1 cellular context compared by ENCODE assay signal in the genomic region with DNA sequence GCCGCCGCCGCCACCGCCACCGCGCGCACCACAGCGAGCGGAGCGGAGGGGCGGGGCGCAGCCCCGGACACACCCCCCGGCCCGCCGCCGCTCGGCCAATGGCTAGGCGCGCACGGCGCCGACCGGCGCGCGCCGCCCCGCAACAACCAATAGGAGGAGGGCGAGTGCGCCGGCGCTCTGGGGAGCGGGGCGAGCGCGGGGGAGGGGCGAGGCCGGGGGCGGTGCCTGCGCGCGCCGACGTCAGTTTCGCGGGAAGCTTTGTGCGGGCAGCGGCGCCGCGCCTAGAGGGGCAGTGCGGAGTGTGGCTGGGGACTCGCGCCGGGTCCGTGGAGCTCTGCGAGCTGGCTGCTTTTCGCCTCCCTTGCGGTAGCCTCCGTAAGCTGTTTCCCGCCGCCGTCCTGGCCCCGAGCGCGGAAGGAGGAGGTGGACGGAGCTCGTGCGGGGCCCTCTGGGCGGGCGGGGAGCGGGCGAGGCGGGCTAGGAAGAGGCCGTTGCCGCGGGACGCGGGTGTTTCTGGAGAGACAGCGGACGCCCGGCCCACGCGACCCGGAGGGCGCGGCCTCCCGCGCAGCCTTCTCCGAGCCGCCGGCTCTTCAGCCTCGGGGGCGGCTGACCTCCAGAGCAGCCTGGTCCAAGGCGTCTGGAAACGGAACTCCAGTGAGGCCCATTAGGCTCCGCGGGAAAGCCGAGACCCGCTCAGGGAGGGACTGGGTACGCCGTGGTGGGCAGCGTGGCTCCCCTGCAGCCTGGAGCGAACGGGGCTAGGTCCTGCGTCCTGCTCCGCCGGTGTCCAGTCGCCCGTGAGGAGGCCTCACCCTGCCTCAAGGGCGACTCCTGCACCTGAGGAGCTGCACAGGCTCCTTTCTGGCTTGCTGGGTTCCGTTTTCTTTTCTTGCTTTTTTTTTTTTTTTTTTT.
TF ChIP-seq lines count a peak whose summit lies in the region.

A gene (minus strand): TSS at position 44 of the 915 bp plus-strand sequence. CDS start 249 bp downstream, outside the sequence.

TF ChIP-seq in K562, 482 proteins besides CTCF, POLR2A, EP300 and RAD21 (continued from another document and continues in another):
- TF ChIP-seq CHD4 (IDR thresholded peaks at IDR 0.05; ENCODE audit: insufficient read depth, insufficient replicate concordance, low read depth, low read length, poor library complexity, severe bottlenecking), result no peak
- TF ChIP-seq HDAC3 (IDR thresholded peaks at IDR 0.05; ENCODE audit: borderline replicate concordance, partially characterized antibody), result no peak
- TF ChIP-seq ZNF224 (CRISPR knock-in tag; IDR thresholded peaks at IDR 0.05), result no peak
- TF ChIP-seq FOXM1 (IDR thresholded peaks at IDR 0.05; ENCODE audit: low read depth), result no peak
- TF ChIP-seq FOXM1 (CRISPR knock-in tag; IDR thresholded peaks at IDR 0.05; ENCODE audit: low read depth), result peak; percentile 63; the same call in 1 of the 2 replicates
- TF ChIP-seq NCOA6 (IDR thresholded peaks at IDR 0.05), result no peak
- no peak for TF ChIP-seq CREBBP (IDR thresholded peaks at IDR 0.05; ENCODE audit: low read depth, low read length)
- TF ChIP-seq ZEB2 (IDR thresholded peaks at IDR 0.05), result no peak
- TF ChIP-seq, protein P1, sequence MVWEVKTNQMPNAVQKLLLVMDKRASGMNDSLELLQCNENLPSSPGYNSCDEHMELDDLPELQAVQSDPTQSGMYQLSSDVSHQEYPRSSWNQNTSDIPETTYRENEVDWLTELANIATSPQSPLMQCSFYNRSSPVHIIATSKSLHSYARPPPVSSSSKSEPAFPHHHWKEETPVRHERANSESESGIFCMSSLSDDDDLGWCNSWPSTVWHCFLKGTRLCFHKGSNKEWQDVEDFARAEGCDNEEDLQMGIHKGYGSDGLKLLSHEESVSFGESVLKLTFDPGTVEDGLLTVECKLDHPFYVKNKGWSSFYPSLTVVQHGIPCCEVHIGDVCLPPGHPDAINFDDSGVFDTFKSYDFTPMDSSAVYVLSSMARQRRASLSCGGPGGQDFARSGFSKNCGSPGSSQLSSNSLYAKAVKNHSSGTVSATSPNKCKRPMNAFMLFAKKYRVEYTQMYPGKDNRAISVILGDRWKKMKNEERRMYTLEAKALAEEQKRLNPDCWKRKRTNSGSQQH (CRISPR knock-in tag; IDR thresholded peaks at IDR 0.05), result no peak
- TF ChIP-seq NR4A1 (CRISPR knock-in tag; IDR thresholded peaks at IDR 0.05), result no peak
- no peak for TF ChIP-seq NR4A1 (tag; IDR thresholded peaks at IDR 0.05)
- TF ChIP-seq NFE2 (IDR thresholded peaks at IDR 0.05; ENCODE audit: low read depth), result peak; percentile 19; the same call in 1 of the 2 replicates
- no peak for TF ChIP-seq RBM22 (IDR thresholded peaks at IDR 0.05; ENCODE audit: low read depth, low read length, poor library complexity, severe bottlenecking)
- no peak for TF ChIP-seq TCFL5 (CRISPR knock-in tag; conservative IDR thresholded peaks at IDR 0.05)
- no peak for TF ChIP-seq XRCC3 (IDR thresholded peaks at IDR 0.05)
- no peak for TF ChIP-seq ZFP36 (IDR thresholded peaks at IDR 0.05; ENCODE audit: low read depth, low read length, partially characterized antibody)
- TF ChIP-seq, protein P2, sequence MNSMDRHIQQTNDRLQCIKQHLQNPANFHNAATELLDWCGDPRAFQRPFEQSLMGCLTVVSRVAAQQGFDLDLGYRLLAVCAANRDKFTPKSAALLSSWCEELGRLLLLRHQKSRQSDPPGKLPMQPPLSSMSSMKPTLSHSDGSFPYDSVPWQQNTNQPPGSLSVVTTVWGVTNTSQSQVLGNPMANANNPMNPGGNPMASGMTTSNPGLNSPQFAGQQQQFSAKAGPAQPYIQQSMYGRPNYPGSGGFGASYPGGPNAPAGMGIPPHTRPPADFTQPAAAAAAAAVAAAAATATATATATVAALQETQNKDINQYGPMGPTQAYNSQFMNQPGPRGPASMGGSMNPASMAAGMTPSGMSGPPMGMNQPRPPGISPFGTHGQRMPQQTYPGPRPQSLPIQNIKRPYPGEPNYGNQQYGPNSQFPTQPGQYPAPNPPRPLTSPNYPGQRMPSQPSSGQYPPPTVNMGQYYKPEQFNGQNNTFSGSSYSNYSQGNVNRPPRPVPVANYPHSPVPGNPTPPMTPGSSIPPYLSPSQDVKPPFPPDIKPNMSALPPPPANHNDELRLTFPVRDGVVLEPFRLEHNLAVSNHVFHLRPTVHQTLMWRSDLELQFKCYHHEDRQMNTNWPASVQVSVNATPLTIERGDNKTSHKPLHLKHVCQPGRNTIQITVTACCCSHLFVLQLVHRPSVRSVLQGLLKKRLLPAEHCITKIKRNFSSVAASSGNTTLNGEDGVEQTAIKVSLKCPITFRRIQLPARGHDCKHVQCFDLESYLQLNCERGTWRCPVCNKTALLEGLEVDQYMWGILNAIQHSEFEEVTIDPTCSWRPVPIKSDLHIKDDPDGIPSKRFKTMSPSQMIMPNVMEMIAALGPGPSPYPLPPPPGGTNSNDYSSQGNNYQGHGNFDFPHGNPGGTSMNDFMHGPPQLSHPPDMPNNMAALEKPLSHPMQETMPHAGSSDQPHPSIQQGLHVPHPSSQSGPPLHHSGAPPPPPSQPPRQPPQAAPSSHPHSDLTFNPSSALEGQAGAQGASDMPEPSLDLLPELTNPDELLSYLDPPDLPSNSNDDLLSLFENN (IDR thresholded peaks at IDR 0.05; ENCODE audit: low read depth in 2 of 2, low read length in 2 of 2), result no peak
- TF ChIP-seq CBFB (CRISPR knock-in tag; IDR thresholded peaks at IDR 0.05), result no peak
- TF ChIP-seq, protein P3, sequence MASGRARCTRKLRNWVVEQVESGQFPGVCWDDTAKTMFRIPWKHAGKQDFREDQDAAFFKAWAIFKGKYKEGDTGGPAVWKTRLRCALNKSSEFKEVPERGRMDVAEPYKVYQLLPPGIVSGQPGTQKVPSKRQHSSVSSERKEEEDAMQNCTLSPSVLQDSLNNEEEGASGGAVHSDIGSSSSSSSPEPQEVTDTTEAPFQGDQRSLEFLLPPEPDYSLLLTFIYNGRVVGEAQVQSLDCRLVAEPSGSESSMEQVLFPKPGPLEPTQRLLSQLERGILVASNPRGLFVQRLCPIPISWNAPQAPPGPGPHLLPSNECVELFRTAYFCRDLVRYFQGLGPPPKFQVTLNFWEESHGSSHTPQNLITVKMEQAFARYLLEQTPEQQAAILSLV (tag; IDR thresholded peaks at IDR 0.05), result no peak
- TF ChIP-seq KAT2B (IDR thresholded peaks at IDR 0.05; ENCODE audit: low read depth, low read length), result no peak
- TF ChIP-seq SNIP1 (IDR thresholded peaks at IDR 0.05; ENCODE audit: low read depth), result no peak
- no peak for TF ChIP-seq NCOA2 (IDR thresholded peaks at IDR 0.05; ENCODE audit: partially characterized antibody in 2 of 2)
- 0 out of 2 replicates have a peak, but pooled peaks have one; percentile 12 for TF ChIP-seq NFIC (IDR thresholded peaks at IDR 0.05)
- TF ChIP-seq FOSL1 (tag; conservative IDR thresholded peaks at IDR 0.05), result no peak
- TF ChIP-seq ZNF644 (tag; IDR thresholded peaks at IDR 0.05; ENCODE audit: low read depth), result no peak
- TF ChIP-seq CCNT2 (IDR thresholded peaks at IDR 0.05; ENCODE audit: borderline replicate concordance, extremely low read depth, insufficient read length, low read depth, low read length), result peak; percentile 57
- TF ChIP-seq, protein P4, sequence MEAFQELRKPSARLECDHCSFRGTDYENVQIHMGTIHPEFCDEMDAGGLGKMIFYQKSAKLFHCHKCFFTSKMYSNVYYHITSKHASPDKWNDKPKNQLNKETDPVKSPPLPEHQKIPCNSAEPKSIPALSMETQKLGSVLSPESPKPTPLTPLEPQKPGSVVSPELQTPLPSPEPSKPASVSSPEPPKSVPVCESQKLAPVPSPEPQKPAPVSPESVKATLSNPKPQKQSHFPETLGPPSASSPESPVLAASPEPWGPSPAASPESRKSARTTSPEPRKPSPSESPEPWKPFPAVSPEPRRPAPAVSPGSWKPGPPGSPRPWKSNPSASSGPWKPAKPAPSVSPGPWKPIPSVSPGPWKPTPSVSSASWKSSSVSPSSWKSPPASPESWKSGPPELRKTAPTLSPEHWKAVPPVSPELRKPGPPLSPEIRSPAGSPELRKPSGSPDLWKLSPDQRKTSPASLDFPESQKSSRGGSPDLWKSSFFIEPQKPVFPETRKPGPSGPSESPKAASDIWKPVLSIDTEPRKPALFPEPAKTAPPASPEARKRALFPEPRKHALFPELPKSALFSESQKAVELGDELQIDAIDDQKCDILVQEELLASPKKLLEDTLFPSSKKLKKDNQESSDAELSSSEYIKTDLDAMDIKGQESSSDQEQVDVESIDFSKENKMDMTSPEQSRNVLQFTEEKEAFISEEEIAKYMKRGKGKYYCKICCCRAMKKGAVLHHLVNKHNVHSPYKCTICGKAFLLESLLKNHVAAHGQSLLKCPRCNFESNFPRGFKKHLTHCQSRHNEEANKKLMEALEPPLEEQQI (IDR thresholded peaks at IDR 0.05), result no peak
- TF ChIP-seq ZNF174 (CRISPR knock-in tag; IDR thresholded peaks at IDR 0.05), result no peak
- no peak for TF ChIP-seq RBBP5 (IDR thresholded peaks at IDR 0.05; ENCODE audit: borderline replicate concordance, insufficient read depth, low read length, poor library complexity, severe bottlenecking)
- no peak for TF ChIP-seq ETV6 (IDR thresholded peaks at IDR 0.05; ENCODE audit: borderline replicate concordance in 1 of 2, low read depth in 2 of 2, low read length in 1 of 2)
- no peak for TF ChIP-seq ETV6 (CRISPR knock-in tag; IDR thresholded peaks at IDR 0.05; ENCODE audit: borderline replicate concordance)
- TF ChIP-seq TEAD1 (CRISPR knock-in tag; IDR thresholded peaks at IDR 0.05), result 0 out of 4 replicates have a peak, but pooled peaks of 1 of the 2 experiments have one; percentile 48
- TF ChIP-seq, protein P5, sequence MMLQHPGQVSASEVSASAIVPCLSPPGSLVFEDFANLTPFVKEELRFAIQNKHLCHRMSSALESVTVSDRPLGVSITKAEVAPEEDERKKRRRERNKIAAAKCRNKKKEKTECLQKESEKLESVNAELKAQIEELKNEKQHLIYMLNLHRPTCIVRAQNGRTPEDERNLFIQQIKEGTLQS (IDR thresholded peaks at IDR 0.05), result no peak
- TF ChIP-seq, protein P5 (CRISPR knock-in tag; conservative IDR thresholded peaks at IDR 0.05), result no peak
- no peak for TF ChIP-seq FOXK2 (conservative IDR thresholded peaks at IDR 0.05 in 1 of 2, IDR thresholded peaks at IDR 0.05 in 1 of 2; ENCODE audit: low read depth in 2 of 2)
- TF ChIP-seq ZNF445 (CRISPR knock-in tag; IDR thresholded peaks at IDR 0.05; ENCODE audit: low read depth), result no peak
- no peak; the same call in 1 of the 2 replicates for TF ChIP-seq MBD2 (IDR thresholded peaks at IDR 0.05; ENCODE audit: borderline replicate concordance, low read depth)
- TF ChIP-seq, protein P6, sequence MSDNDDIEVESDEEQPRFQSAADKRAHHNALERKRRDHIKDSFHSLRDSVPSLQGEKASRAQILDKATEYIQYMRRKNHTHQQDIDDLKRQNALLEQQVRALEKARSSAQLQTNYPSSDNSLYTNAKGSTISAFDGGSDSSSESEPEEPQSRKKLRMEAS (CRISPR knock-in tag; IDR thresholded peaks at IDR 0.05), result peak; percentile 44
- no peak for TF ChIP-seq BRCA1 (IDR thresholded peaks at IDR 0.05)
- TF ChIP-seq BRCA1 (CRISPR knock-in tag; IDR thresholded peaks at IDR 0.05), result no peak
- TF ChIP-seq, protein P7, sequence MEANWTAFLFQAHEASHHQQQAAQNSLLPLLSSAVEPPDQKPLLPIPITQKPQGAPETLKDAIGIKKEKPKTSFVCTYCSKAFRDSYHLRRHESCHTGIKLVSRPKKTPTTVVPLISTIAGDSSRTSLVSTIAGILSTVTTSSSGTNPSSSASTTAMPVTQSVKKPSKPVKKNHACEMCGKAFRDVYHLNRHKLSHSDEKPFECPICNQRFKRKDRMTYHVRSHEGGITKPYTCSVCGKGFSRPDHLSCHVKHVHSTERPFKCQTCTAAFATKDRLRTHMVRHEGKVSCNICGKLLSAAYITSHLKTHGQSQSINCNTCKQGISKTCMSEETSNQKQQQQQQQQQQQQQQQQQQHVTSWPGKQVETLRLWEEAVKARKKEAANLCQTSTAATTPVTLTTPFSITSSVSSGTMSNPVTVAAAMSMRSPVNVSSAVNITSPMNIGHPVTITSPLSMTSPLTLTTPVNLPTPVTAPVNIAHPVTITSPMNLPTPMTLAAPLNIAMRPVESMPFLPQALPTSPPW (CRISPR knock-in tag; IDR thresholded peaks at IDR 0.05), result peak; percentile 79
- TF ChIP-seq ARID1B (IDR thresholded peaks at IDR 0.05), result no peak
- TF ChIP-seq CREM (IDR thresholded peaks at IDR 0.05; ENCODE audit: low read depth), result peak; percentile 94
- TF ChIP-seq SRSF1 (IDR thresholded peaks at IDR 0.05; ENCODE audit: low read depth, low read length), result no peak
- no peak for TF ChIP-seq ZNF12 (CRISPR knock-in tag; IDR thresholded peaks at IDR 0.05)
- no peak for TF ChIP-seq CBX8 (IDR thresholded peaks at IDR 0.05; ENCODE audit: borderline replicate concordance, extremely low read depth, low read depth, low read length, poor library complexity, severe bottlenecking)
- TF ChIP-seq HDGF (IDR thresholded peaks at IDR 0.05), result no peak
- no peak for TF ChIP-seq TSC22D4 (tag; IDR thresholded peaks at IDR 0.05)
- no peak for TF ChIP-seq NR2C2 (CRISPR knock-in tag; IDR thresholded peaks at IDR 0.05)
- no peak for TF ChIP-seq NR2C2 (tag; IDR thresholded peaks at IDR 0.05)
- TF ChIP-seq RBM25 (IDR thresholded peaks at IDR 0.05; ENCODE audit: low read depth, low read length, severe bottlenecking), result no peak
- TF ChIP-seq ZNF212 (CRISPR knock-in tag; IDR thresholded peaks at IDR 0.05), result no peak
- peak; percentile 71 for TF ChIP-seq U2AF1 (optimal IDR thresholded peaks at IDR 0.05; ENCODE audit: low read depth, low read length)
- TF ChIP-seq, protein P8, sequence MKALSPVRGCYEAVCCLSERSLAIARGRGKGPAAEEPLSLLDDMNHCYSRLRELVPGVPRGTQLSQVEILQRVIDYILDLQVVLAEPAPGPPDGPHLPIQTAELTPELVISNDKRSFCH (CRISPR knock-in tag; IDR thresholded peaks at IDR 0.05), result no peak
- TF ChIP-seq, protein P8 (tag; IDR thresholded peaks at IDR 0.05), result no peak
- TF ChIP-seq, protein P9, sequence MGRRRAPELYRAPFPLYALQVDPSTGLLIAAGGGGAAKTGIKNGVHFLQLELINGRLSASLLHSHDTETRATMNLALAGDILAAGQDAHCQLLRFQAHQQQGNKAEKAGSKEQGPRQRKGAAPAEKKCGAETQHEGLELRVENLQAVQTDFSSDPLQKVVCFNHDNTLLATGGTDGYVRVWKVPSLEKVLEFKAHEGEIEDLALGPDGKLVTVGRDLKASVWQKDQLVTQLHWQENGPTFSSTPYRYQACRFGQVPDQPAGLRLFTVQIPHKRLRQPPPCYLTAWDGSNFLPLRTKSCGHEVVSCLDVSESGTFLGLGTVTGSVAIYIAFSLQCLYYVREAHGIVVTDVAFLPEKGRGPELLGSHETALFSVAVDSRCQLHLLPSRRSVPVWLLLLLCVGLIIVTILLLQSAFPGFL (CRISPR knock-in tag; IDR thresholded peaks at IDR 0.05), result no peak
- TF ChIP-seq RBM14 (IDR thresholded peaks at IDR 0.05; ENCODE audit: borderline replicate concordance, insufficient read depth, low read depth, low read length), result 0 out of 2 replicates have a peak, but pooled peaks have one; percentile 53
- no peak for TF ChIP-seq RUNX1 (IDR thresholded peaks at IDR 0.05; ENCODE audit: low read depth)
- TF ChIP-seq ZNF197 (CRISPR knock-in tag; IDR thresholded peaks at IDR 0.05; ENCODE audit: low read depth), result no peak
- no peak for TF ChIP-seq U2AF2 (optimal IDR thresholded peaks at IDR 0.05; ENCODE audit: low read depth, low read length)
- no peak for TF ChIP-seq XRCC4 (IDR thresholded peaks at IDR 0.05; ENCODE audit: extremely low read depth, insufficient read depth, insufficient read length)
- no peak for TF ChIP-seq TAF7 (tag; IDR thresholded peaks at IDR 0.05)
